1 cellular context compared by ENCODE assay signal in the genomic region with DNA sequence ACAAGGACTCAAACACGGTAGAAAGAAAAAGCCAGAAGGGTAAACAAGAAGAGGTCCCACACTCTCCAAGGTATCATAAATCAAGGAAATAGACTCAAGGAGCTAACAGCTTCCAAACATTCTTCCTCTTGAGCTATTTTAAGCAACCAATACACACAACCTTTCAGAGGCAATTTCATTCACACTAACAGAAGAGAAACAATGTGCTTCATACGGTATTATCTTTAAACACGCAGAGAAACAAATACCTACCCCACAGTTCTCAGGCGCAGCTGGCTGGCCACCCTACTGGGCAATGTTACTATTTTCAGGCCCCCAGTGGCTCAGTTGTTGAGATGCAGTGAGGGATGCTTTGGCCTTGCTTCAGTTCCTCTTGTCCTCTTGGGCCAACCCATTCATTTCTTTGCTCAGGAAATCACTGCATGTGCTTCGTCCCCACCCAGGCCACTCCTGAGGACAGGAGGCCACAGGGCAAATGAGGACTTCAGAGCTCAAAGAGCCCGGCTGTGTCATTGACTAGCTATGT.
TF ChIP-seq lines count a peak whose summit lies in the region.

No MANE protein-coding gene starts in this region.

TF ChIP-seq in HEK293, 187 proteins besides CTCF, POLR2A, EP300 and RAD21 (continued from another document):
- TF ChIP-seq ZNF747 (tag by site-specific recombination; IDR thresholded peaks at IDR 0.05) = no peak
- 0 out of 2 replicates have a peak, but pooled peaks have one; percentile 14 for TF ChIP-seq GLIS1 (tag by site-specific recombination; IDR thresholded peaks at IDR 0.05)
